In the genomic region with DNA sequence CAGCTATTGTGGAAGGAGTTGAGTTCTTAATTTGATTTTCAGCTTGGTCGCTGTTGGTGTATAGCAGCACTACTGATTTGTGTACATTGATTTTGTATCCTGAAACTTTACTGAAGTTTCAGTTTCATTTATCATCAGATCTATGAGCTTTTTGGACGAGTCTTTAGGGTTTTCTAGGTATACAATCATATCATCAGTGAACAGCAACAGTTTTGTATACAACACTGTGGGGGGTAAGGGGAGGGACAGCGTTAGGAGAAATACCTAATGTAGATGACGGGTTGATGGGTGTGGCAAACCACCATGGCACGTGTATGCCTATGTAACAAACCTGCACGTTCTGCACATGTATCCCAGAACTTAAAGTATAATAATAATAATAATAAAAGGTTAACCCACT, we compare ENCODE assay signal across 4 cellular contexts. TPM values are rescaled to one million over a fixed set of nuclear protein-coding genes. Genes with fewer than 3 reads are reported as not detected.
"Had no signal": no experiment of that assay in that cellular context is flagged by ENCODE, and none has a peak within 500 bp of the region (broad histone marks: within the 10 kb centered on the region; RNA-seq: fewer than 3 reads in every experiment).

No MANE protein-coding gene starts in this region.

RNA-seq across cellular contexts. Expression of gene FREM3, which starts 35.6 kb away (rescaled TPM):
- total RNA-seq: LHCN-M2, M059J, MCF 10A, NCI-H460 had no signal
